ENCODE assay signal across 8 cellular contexts in the genomic region with DNA sequence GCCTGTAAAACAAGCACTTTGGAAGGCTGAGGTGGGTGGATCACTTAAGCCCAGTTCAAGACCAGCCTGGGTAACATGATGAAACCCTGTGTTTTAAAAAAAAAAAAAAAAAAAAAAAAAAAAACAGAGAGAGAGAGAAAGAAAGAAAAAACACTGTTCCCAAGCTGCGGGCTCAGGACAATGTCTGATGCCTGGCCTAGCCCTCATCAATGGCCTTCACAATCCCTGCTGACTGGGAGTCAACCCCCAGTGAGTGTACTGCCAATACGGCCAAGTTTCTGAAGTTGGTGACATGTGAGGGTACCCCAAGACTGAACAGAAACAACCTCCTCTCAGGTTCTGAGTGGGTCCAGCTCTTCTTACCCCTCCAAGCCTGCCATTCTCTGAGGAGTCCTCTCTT.
DNase-seq lines count a peak whose midpoint lies in the region; ATAC-seq and TF ChIP-seq lines count a peak whose summit lies in the region.

No MANE protein-coding gene starts in this region.

- no peaks in the 10 kb centered on the region for H3K36me3 Mint-ChIP-seq in activated T-helper 1 cell treated with anti-CD3 and anti-CD28 coated beads, Interleukin-12 subunit alpha, Interleukin-12 subunit beta, Interleukin-2, Interleukin-4 antibody, amounts not matched to agents 30 ng/mL and 10 ng/mL and 1 ng/mL, durations not matched to agents 14 hours and 24 hours and 36 hours (ENCODE audit: low read depth)

- no peak overlapping the region for H3K23ac ChIP-seq in neuronal stem cell (ENCODE audit: low read depth, low read length, poor library complexity)

- H3K9ac ChIP-seq in neuronal stem cell (ENCODE audit: low read depth, low read length, poor library complexity) = peak overlapping the region; percentile 66

- H3K9me3 ChIP-seq in Panc1 (ENCODE audit: control insufficient read depth, insufficient read depth, low read depth, low read length) (no peaks in the 10 kb centered on the region), esophagus muscularis mucosa (no peaks in the 10 kb centered on the region), neuronal stem cell (replicated peaks in 1 of 2; ENCODE audit: control insufficient read depth in 2 of 2, insufficient read depth in 1 of 2, low read depth in 1 of 2, low read length in 2 of 2) (no peaks in the 10 kb centered on the region), BE2C (no peaks in the 10 kb centered on the region; the same call in 1 of the 2 replicates)

- CTCF ChIA-PET in Panc1 (lab: Charles Lee) = no interaction called here

- H3K4me2 ChIP-seq in neuronal stem cell (ENCODE audit: insufficient read depth, low read length, poor library complexity, severe bottlenecking) = no peak overlapping the region

- H2BK5ac ChIP-seq in neuronal stem cell (ENCODE audit: low read length) = no peak overlapping the region

- no peaks in the 10 kb centered on the region for H3K9me3 Mint-ChIP-seq in activated T-helper 1 cell treated with anti-CD3 and anti-CD28 coated beads, Interleukin-12 subunit alpha, Interleukin-12 subunit beta, Interleukin-2, Interleukin-4 antibody, amounts not matched to agents 30 ng/mL and 10 ng/mL and 1 ng/mL, durations not matched to agents 14 hours and 24 hours and 36 hours

- intact Hi-C loops in Panc1 (cut with micrococcal nuclease; ENCODE audit: unreplicated experiment) = loop anchor here (10.0 kb wide), 1 partner anchor 171 kb away; a partner anchor contains a TSS
- intact Hi-C loops in esophagus muscularis mucosa (cut with DNase I) = loop anchor here (5.0 kb wide), 2 partner anchors 158 to 173 kb away; a partner anchor contains a TSS
- intact Hi-C loops in activated T-helper 1 cell treated with anti-CD3 and anti-CD28 coated beads, Interleukin-12 subunit alpha, Interleukin-12 subunit beta, Interleukin-2, Interleukin-4 antibody, amounts not matched to agents 30 ng/mL and 10 ng/mL and 1 ng/mL, durations not matched to agents 14 hours and 24 hours and 36 hours (cut with micrococcal nuclease) = loop anchor here (5.0 kb wide), 1 partner anchor 108 kb away; no protein-coding TSS in a partner anchor

- no peak overlapping the region for H3K27ac Mint-ChIP-seq in activated T-helper 1 cell treated with anti-CD3 and anti-CD28 coated beads, Interleukin-12 subunit alpha, Interleukin-12 subunit beta, Interleukin-2, Interleukin-4 antibody, amounts not matched to agents 30 ng/mL and 10 ng/mL and 1 ng/mL, durations not matched to agents 14 hours and 24 hours and 36 hours

- H3K18ac ChIP-seq in neuronal stem cell (ENCODE audit: low read length) = peak overlapping the region; percentile 72

- POLR2A ChIA-PET in Panc1 (lab: Charles Lee) = no interaction called here

- no peak overlapping the region for H4K8ac ChIP-seq in neuronal stem cell (ENCODE audit: low read depth, low read length)

- H3K79me1 ChIP-seq in neuronal stem cell (ENCODE audit: low read depth, low read length) = peaks cover 21% of the 10 kb centered on the region

- no peak overlapping the region for H2BK15ac ChIP-seq in neuronal stem cell (ENCODE audit: low read length)

- ATAC-seq in Panc1 (no peak), GM19397 (IDR thresholded peaks at IDR 0.05; ENCODE audit: unreplicated experiment) (no peak)

- peaks cover 76% of the 10 kb centered on the region for H3K4me1 ChIP-seq in Panc1 (ENCODE audit: control insufficient read depth, insufficient read depth, low read length)
- peaks cover 74 to 94% (median 83%) of the 10 kb centered on the region in 4 donors for H3K4me1 ChIP-seq in esophagus muscularis mucosa
- peaks cover 27 to 38% of the 10 kb centered on the region in 2 donors for H3K4me1 ChIP-seq in neuronal stem cell (ENCODE audit: control insufficient read depth in 2 of 2, insufficient read depth in 1 of 2, low read depth in 1 of 2, low read length in 2 of 2)
- H3K4me1 ChIP-seq in BE2C = peaks cover 5% of the 10 kb centered on the region

- BruUV-seq in Panc1 (replicated peaks; lab: Mats Ljungman, UMichigan) = no TSS peak

- H2AK5ac ChIP-seq in neuronal stem cell (ENCODE audit: low read depth, low read length) = no peak overlapping the region

- H4K91ac ChIP-seq in neuronal stem cell (ENCODE audit: low read depth, low read length, poor library complexity) = no peak overlapping the region

- TF ChIP-seq EP300 in esophagus muscularis mucosa (IDR thresholded peaks at IDR 0.05) = no peak

- H3K4ac ChIP-seq in neuronal stem cell (ENCODE audit: low read length) = no peak overlapping the region

- DNase-seq in Panc1 (ENCODE audit: low read depth, low spot score) = no peak
- no peak for DNase-seq in esophagus muscularis mucosa (ENCODE audit: extremely low spot score)
- no peak for DNase-seq in neuronal stem cell (ENCODE audit: low spot score)
- DNase-seq in ecto neural progenitor cell (ENCODE audit: low spot score) = no peak
- no peak for DNase-seq in activated T-helper 1 cell treated with anti-CD3 and anti-CD28 coated beads, Interleukin-12 subunit alpha, Interleukin-12 subunit beta, Interleukin-2, Interleukin-4 antibody, amounts not matched to agents 30 ng/mL and 10 ng/mL and 1 ng/mL, durations not matched to agents 14 hours and 24 hours and 36 hours (ENCODE audit: low spot score)
- DNase-seq in BE2C = no peak

- peaks cover 58% of the 10 kb centered on the region for H3K4me1 Mint-ChIP-seq in activated T-helper 1 cell treated with anti-CD3 and anti-CD28 coated beads, Interleukin-12 subunit alpha, Interleukin-12 subunit beta, Interleukin-2, Interleukin-4 antibody, amounts not matched to agents 30 ng/mL and 10 ng/mL and 1 ng/mL, durations not matched to agents 14 hours and 24 hours and 36 hours (ENCODE audit: low read depth)

- H2AFZ ChIP-seq in neuronal stem cell (ENCODE audit: low read length) = no peak overlapping the region

- TF ChIP-seq POLR2A in esophagus muscularis mucosa (IDR thresholded peaks at IDR 0.05; ENCODE audit: low read depth) = no peak

- no peak overlapping the region for H3K4me3 ChIP-seq in Panc1 (ENCODE audit: low read depth in 2 of 2, low read length in 2 of 2)
- no peak overlapping the region for H3K4me3 ChIP-seq in esophagus muscularis mucosa
- no peak overlapping the region for H3K4me3 ChIP-seq in neuronal stem cell (ENCODE audit: low read length in 2 of 2)
- no peak overlapping the region for H3K4me3 ChIP-seq in BE2C (ENCODE audit: low read depth, low read length)

- H3K27ac ChIP-seq in C4-2B = peak overlapping the region; percentile 9; the same call in 1 of the 2 replicates
- peak overlapping the region; percentile 65 for H3K27ac ChIP-seq in Panc1 (ENCODE audit: low read length)
- H3K27ac ChIP-seq in esophagus muscularis mucosa (replicated peaks in 1 of 4) = peak overlapping the region; percentile 42 to 62 (median 61)
- H3K27ac ChIP-seq in neuronal stem cell (replicated peaks; ENCODE audit: low read length) = no peak overlapping the region

- TF ChIP-seq CTCF in C4-2B (conservative IDR thresholded peaks at IDR 0.05) (no peak), Panc1 (IDR thresholded peaks at IDR 0.05) (no peak), esophagus muscularis mucosa (IDR thresholded peaks at IDR 0.05) (no peak), BE2C (IDR thresholded peaks at IDR 0.05; ENCODE audit: low read depth, low read length) (no peak)

- H3K14ac ChIP-seq in neuronal stem cell (ENCODE audit: low read length) = no peak overlapping the region

- H3K27me3 Mint-ChIP-seq in activated T-helper 1 cell treated with anti-CD3 and anti-CD28 coated beads, Interleukin-12 subunit alpha, Interleukin-12 subunit beta, Interleukin-2, Interleukin-4 antibody, amounts not matched to agents 30 ng/mL and 10 ng/mL and 1 ng/mL, durations not matched to agents 14 hours and 24 hours and 36 hours (ENCODE audit: insufficient read depth) = no peaks in the 10 kb centered on the region

- 46% methylated on average over 2 of the region's 2 CpGs for WGBS in esophagus muscularis mucosa
- no CpG with 5 or more reads among the region's 2 CpGs for WGBS in neuronal stem cell (ENCODE audit: extremely low coverage in 2 of 2, insufficient read length in 2 of 2, insufficient replicate concordance in 1 of 2), 2 donors

- H3K27me3 ChIP-seq in Panc1 (ENCODE audit: control insufficient read depth, insufficient read depth, low read length) (no peaks in the 10 kb centered on the region), esophagus muscularis mucosa (no peaks in the 10 kb centered on the region), neuronal stem cell (ENCODE audit: control insufficient read depth in 3 of 3, insufficient read depth in 3 of 3, low read depth in 1 of 3, low read length in 3 of 3) (no peaks in the 10 kb centered on the region), BE2C (no peaks in the 10 kb centered on the region)

- no peak overlapping the region for H2BK120ac ChIP-seq in neuronal stem cell (ENCODE audit: low read depth, low read length)

- in situ Hi-C loops in Panc1 (cut with HindIII; ENCODE audit: low pct_unique_long_range_greater_than_20kb, low sequenced_read_pairs) = no loop called here

- H3K4me3 Mint-ChIP-seq in activated T-helper 1 cell treated with anti-CD3 and anti-CD28 coated beads, Interleukin-12 subunit alpha, Interleukin-12 subunit beta, Interleukin-2, Interleukin-4 antibody, amounts not matched to agents 30 ng/mL and 10 ng/mL and 1 ng/mL, durations not matched to agents 14 hours and 24 hours and 36 hours = no peak overlapping the region

- H2BK12ac ChIP-seq in neuronal stem cell (ENCODE audit: low read length) = no peak overlapping the region

- H3K36me3 ChIP-seq in Panc1 (ENCODE audit: control insufficient read depth, insufficient read depth, low read length) = no peaks in the 10 kb centered on the region
- H3K36me3 ChIP-seq in esophagus muscularis mucosa = no peaks in the 10 kb centered on the region
- H3K36me3 ChIP-seq in neuronal stem cell (replicated peaks in 1 of 2; ENCODE audit: control insufficient read depth in 2 of 2, insufficient read depth in 2 of 2, low read length in 2 of 2) = peaks cover 0 to 8% of the 10 kb centered on the region in 2 donors
- no peaks in the 10 kb centered on the region for H3K36me3 ChIP-seq in BE2C
